ENCODE assay signal across 39 cellular contexts in the genomic region with DNA sequence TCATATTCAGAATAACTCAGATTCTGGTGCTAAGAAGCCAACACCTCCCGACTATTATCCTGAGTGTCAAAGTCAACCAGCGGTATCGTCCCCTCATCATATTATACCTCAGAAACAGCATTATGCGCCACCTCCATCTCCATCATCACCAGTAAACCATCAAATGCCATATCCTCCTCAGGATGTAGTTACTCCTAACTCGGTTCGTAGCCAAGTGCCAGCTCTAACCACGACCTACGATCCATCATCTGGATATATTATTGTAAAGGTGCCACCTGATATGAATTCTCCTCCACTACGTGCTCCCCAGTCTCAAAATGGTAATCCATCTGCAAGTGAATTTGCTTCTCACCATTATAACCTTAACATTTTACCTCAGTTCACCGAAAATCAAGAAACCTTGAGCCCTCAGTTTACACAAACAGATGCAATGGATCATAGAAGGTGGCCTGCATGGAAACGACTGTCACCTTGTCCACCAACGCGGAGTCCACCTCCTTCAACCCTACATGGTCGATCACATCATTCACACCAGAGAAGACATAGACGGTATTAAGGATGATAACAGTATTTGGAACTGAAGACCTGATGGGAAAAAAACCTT. TPM values are rescaled to one million over a fixed set of nuclear protein-coding genes. Genes with fewer than 3 reads are reported as not detected.
"Had no signal": no experiment of that assay in that cellular context is flagged by ENCODE, and none has a peak within 500 bp of the region (broad histone marks: within the 10 kb centered on the region; RNA-seq: fewer than 3 reads in every experiment).

No MANE protein-coding gene starts in this region.

- H3K4me3 ChIP-seq: MG63 had no signal

- H3K9me3 ChIP-seq: MG63 had no signal

- H3K36me3 ChIP-seq: MG63 had no signal

- H3K27me3 ChIP-seq: MG63 had no signal

- DNase-seq: MG63, MM.1S, MV-4-11, NCI-H1048, NCI-H1092, NCI-H1092 treated with DMSO at 0.1 percent for 48 hours, NCI-H1105, NCI-H1105 treated with DMSO at 0.1 percent for 48 hours, NCI-H1417, NCI-H1417 treated with DMSO at 0.1 percent for 48 hours, NCI-H1436, NCI-H1436 treated with DMSO at 0.1 percent for 48 hours, NCI-H146, NCI-H1694, NCI-H1694 treated with DMSO at 0.1 percent for 48 hours, NCI-H187, NCI-H187 treated with DMSO at 0.1 percent for 48 hours, NCI-H1930, NCI-H2029, NCI-H2029 treated with DMSO at 0.1 percent for 48 hours, NCI-H2081, NCI-H2081 treated with DMSO at 0.1 percent for 48 hours, NCI-H2107, NCI-H2171, NCI-H2171 treated with DMSO at 0.1 percent for 48 hours, NCI-H2227 treated with DMSO at 0.1 percent for 48 hours, NCI-H226, NCI-H345, NCI-H446, NCI-H446 treated with DMSO at 0.1 percent for 48 hours, NCI-H510A, NCI-H510A treated with DMSO at 0.1 percent for 48 hours, NCI-H524, NCI-H524 treated with DMSO at 0.1 percent for 48 hours, NCI-H526 had no signal

RNA-seq across cellular contexts. Expression of gene CBLL2, which starts 1.1 kb away (rescaled TPM):
- total RNA-seq: LHCN-M2, M059J, MCF 10A, NCI-H460 had no signal
